24 cellular contexts compared by ENCODE assay signal in genomic region chr3:49611714-49612113, GRCh38.
"Had no signal": no experiment of that assay in that cellular context is flagged by ENCODE, and none has a peak within 500 bp of the region (broad histone marks: within the 10 kb centered on the region; RNA-seq: fewer than 3 reads in every experiment).

No MANE protein-coding gene starts in this region.

- H3K36me3 Mint-ChIP-seq: mesothelial cell of epicardium had no signal

- H3K9me3 Mint-ChIP-seq: activated naive CD4-positive, alpha-beta T cell treated with anti-CD3 and anti-CD28 coated beads, Interleukin-2, amount 50 U/mL, for 24 hours; activated T-helper 2 cell treated with anti-CD3 and anti-CD28 coated beads, Interferon-gamma antibody, Interleukin-2, Interleukin-4, amounts not matched to agents 10 μg/mL and 5 μg/mL and 100 μg/mL, durations not matched to agents 14 hours and 24 hours and 36 hours had no signal

- H3K4me3 ChIP-seq: esophagus muscularis mucosa, gastroesophageal sphincter, hepatocyte, right atrium auricular region, spleen, suprapubic skin, tibial artery had no signal

- H3K4me3 Mint-ChIP-seq: activated naive CD4-positive, alpha-beta T cell treated with anti-CD3 and anti-CD28 coated beads, Interleukin-2, amount 50 U/mL, for 24 hours; activated T-cell treated with anti-CD3 and anti-CD28 coated beads, Interleukin-2, amount 50 U/mL, for 4 hours; brain; mesothelial cell of epicardium; neural crest cell had no signal

- H3K4me1 ChIP-seq: gastroesophageal sphincter, tibial artery had no signal

- H3K27me3 ChIP-seq: esophagus muscularis mucosa, gastroesophageal sphincter, hepatocyte, right atrium auricular region, spleen, suprapubic skin, tibial artery had no signal

- H3K9ac ChIP-seq: parathyroid adenoma had no signal

- H3K79me2 ChIP-seq: hepatocyte had no signal

- FAIRE-seq: keratinocyte had no signal

- H3K4me1 Mint-ChIP-seq: activated naive CD4-positive, alpha-beta T cell treated with anti-CD3 and anti-CD28 coated beads, Interleukin-2, amount 50 U/mL, for 24 hours; naive thymus-derived CD8-positive, alpha-beta T cell had no signal

- H3K27ac Mint-ChIP-seq: activated naive CD4-positive, alpha-beta T cell treated with anti-CD3 and anti-CD28 coated beads, Interleukin-2, amount 50 U/mL, for 24 hours; activated T-helper 2 cell treated with anti-CD3 and anti-CD28 coated beads, Interferon-gamma antibody, Interleukin-2, Interleukin-4, amounts not matched to agents 10 μg/mL and 5 μg/mL and 100 μg/mL, durations not matched to agents 14 hours and 24 hours and 36 hours; mesothelial cell of epicardium had no signal

- H3K36me3 ChIP-seq: esophagus muscularis mucosa, gastroesophageal sphincter, right atrium auricular region, spleen, suprapubic skin, tibial artery had no signal

- H3K27me3 Mint-ChIP-seq: activated naive CD4-positive, alpha-beta T cell treated with anti-CD3 and anti-CD28 coated beads, Interleukin-2, amount 50 U/mL, for 24 hours; brain had no signal

- H2AFZ ChIP-seq: hepatocyte, parathyroid adenoma had no signal

- DNase-seq: activated CD4-positive, CD25-positive, alpha-beta regulatory T cell treated with anti-CD3 and anti-CD28 coated beads, Interleukin-2, amount 50 U/mL, for 72 hours; activated T-cell treated with anti-CD3 and anti-CD28 coated beads, Interleukin-2, amount 50 U/mL, for 4 hours; aorta; caudate nucleus; left colon; mammary epithelial cell; naive thymus-derived CD8-positive, alpha-beta T cell; nucleus accumbens; spleen; stimulated activated naive CD4-positive, alpha-beta T cell; T-helper 2 cell had no signal

- H3K27ac ChIP-seq: esophagus muscularis mucosa, gastroesophageal sphincter, hepatocyte, parathyroid adenoma, right atrium auricular region, spleen, suprapubic skin, tibial artery had no signal

- H3K9me3 ChIP-seq: gastroesophageal sphincter, right atrium auricular region, suprapubic skin, tibial artery had no signal

- H3K4me2 ChIP-seq: hepatocyte had no signal
